12 cellular contexts compared by ENCODE assay signal in the genomic region with DNA sequence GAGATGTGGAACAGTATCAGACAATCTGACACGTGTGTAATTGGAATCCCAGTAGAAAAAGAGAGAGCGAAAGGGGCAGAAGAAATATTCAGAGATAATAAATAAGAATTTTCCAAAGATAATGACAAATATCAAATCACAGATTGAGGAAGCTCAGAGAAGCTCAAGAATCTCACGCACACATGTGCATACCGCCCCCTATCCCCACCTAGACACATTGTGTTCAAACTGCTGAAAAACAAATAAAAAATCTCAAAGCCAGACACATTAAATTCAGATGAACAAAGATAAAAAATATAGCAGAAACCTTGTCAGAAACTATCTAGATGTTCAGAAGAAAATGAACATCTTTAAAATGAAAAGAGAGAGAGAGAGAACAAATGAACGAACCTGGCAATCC. TPM values are rescaled to one million over a fixed set of nuclear protein-coding genes. Genes with fewer than 3 reads are reported as not detected.
DNase-seq lines count a peak whose midpoint lies in the region; ATAC-seq and TF ChIP-seq lines count a peak whose summit lies in the region.
"Had no signal": no experiment of that assay in that cellular context is flagged by ENCODE, and none has a peak within 500 bp of the region (broad histone marks: within the 10 kb centered on the region; RNA-seq: fewer than 3 reads in every experiment).

No MANE protein-coding gene starts in this region.

- no peaks in the 10 kb centered on the region for H3K79me2 ChIP-seq in MM.1S (ENCODE audit: low read length)

- no peaks in the 10 kb centered on the region for H3F3A ChIP-seq in MM.1S (ENCODE audit: insufficient read depth, low read length)

- no peak overlapping the region for H3K4ac ChIP-seq in mesenchymal stem cell (ENCODE audit: low read depth in 1 of 2, low read length in 2 of 2)

- H2BK12ac ChIP-seq in mesenchymal stem cell (ENCODE audit: low read length in 2 of 2) = no peak overlapping the region

- H3K9ac ChIP-seq in MM.1S (ENCODE audit: low read length) (no peak overlapping the region), mesenchymal stem cell (ENCODE audit: low read length) (no peak overlapping the region)

- H3K79me1 ChIP-seq in mesenchymal stem cell (replicated peaks; ENCODE audit: low read length, poor library complexity, severe bottlenecking) = no peaks in the 10 kb centered on the region

- TF ChIP-seq CTCF in cardiac muscle cell (IDR thresholded peaks at IDR 0.05; ENCODE audit: low read depth, low read length) = peak; percentile 40
- peak; percentile 49 for TF ChIP-seq CTCF in MM.1S (IDR thresholded peaks at IDR 0.05; ENCODE audit: low read length)
- peak; percentile 63 for TF ChIP-seq CTCF in choroid plexus epithelial cell (conservative IDR thresholded peaks at IDR 0.05; ENCODE audit: low read depth, low read length)

- H2BK5ac ChIP-seq in mesenchymal stem cell (ENCODE audit: low read depth, low read length, poor library complexity, severe bottlenecking) = no peak overlapping the region

- H2AFZ ChIP-seq in MM.1S (ENCODE audit: low read length) (no peak overlapping the region), mesenchymal stem cell (ENCODE audit: low read depth, low read length) (no peak overlapping the region)

- 67% methylated on average over 5 of the region's 5 CpGs for WGBS in right cardiac atrium
- WGBS in mesenchymal stem cell = 41% methylated on average over 3 of the region's 5 CpGs

- H4K8ac ChIP-seq in mesenchymal stem cell (ENCODE audit: low read length) = no peak overlapping the region

- DNase-seq in cardiac muscle cell (ENCODE audit: low read depth in 1 of 2, low spot score in 1 of 2) (no peak), right cardiac atrium (no peak), MM.1S (no peak), choroid plexus epithelial cell (ENCODE audit: low read depth) (peak; percentile 41), mesenchymal stem cell (no peak)
- no peak for DNase-seq in effector CD8-positive, alpha-beta T cell (lab: John Stamatoyannopoulos, UW)
- DNase-seq: activated CD4-positive, alpha-beta memory T cell treated with anti-CD3 and anti-CD28 coated beads, Interleukin-2, amount 10 ng/mL, durations not matched to agents 7 days and 5 days; KG1 had no signal

- H3K4me1 ChIP-seq in cardiac muscle cell (ENCODE audit: low read depth) (peaks cover 4% of the 10 kb centered on the region), right cardiac atrium (ENCODE audit: control insufficient read depth, insufficient read depth, low read length) (no peaks in the 10 kb centered on the region), MM.1S (ENCODE audit: low read length) (no peaks in the 10 kb centered on the region), mesenchymal stem cell (ENCODE audit: control insufficient read depth, insufficient read depth, low read depth, low read length) (no peaks in the 10 kb centered on the region)
- H3K4me1 ChIP-seq: gastroesophageal sphincter had no signal

- ATAC-seq in right cardiac atrium (no peak), GM21515 (IDR thresholded peaks at IDR 0.05; ENCODE audit: unreplicated experiment) (no peak), HG03095 (IDR thresholded peaks at IDR 0.05; ENCODE audit: unreplicated experiment) (no peak)
- ATAC-seq: gastroesophageal sphincter had no signal

- no peak overlapping the region for H2BK120ac ChIP-seq in mesenchymal stem cell (ENCODE audit: low read depth, low read length)

- no peak overlapping the region for H2AK5ac ChIP-seq in mesenchymal stem cell (ENCODE audit: low read length, severe bottlenecking)

- H3K9me2 ChIP-seq in MM.1S (replicated peaks; ENCODE audit: insufficient read depth, low read length) = no peaks in the 10 kb centered on the region

- no peak overlapping the region for H3K18ac ChIP-seq in mesenchymal stem cell (ENCODE audit: low read depth in 1 of 2, low read length in 2 of 2)

- H4K20me1 ChIP-seq in MM.1S (ENCODE audit: insufficient read depth, low read length) = no peaks in the 10 kb centered on the region

- H3K4me3 ChIP-seq in cardiac muscle cell = no peak overlapping the region
- H3K4me3 ChIP-seq in right cardiac atrium (ENCODE audit: low read length) = no peak overlapping the region
- no peak overlapping the region for H3K4me3 ChIP-seq in MM.1S (ENCODE audit: low read length)
- no peak overlapping the region for H3K4me3 ChIP-seq in choroid plexus epithelial cell (ENCODE audit: low read depth, low read length)
- H3K4me3 ChIP-seq in mesenchymal stem cell (ENCODE audit: insufficient read depth in 1 of 2, low read depth in 1 of 2, low read length in 2 of 2) = no peak overlapping the region
- H3K4me3 ChIP-seq: gastroesophageal sphincter had no signal

- H3K36me3 ChIP-seq in cardiac muscle cell (no peaks in the 10 kb centered on the region), MM.1S (replicated peaks; ENCODE audit: insufficient read depth, low read length) (no peaks in the 10 kb centered on the region), mesenchymal stem cell (ENCODE audit: control insufficient read depth in 1 of 2, insufficient read depth in 2 of 2, low read depth in 1 of 2, low read length in 2 of 2) (no peaks in the 10 kb centered on the region)
- H3K36me3 ChIP-seq: gastroesophageal sphincter had no signal

- H3K27me3 ChIP-seq in cardiac muscle cell (no peaks in the 10 kb centered on the region), right cardiac atrium (ENCODE audit: control insufficient read depth, insufficient read depth) (no peaks in the 10 kb centered on the region), MM.1S (replicated peaks; ENCODE audit: insufficient read depth, low read length) (no peaks in the 10 kb centered on the region), mesenchymal stem cell (ENCODE audit: control insufficient read depth in 1 of 2, insufficient read depth in 1 of 2, low read length in 2 of 2) (peaks cover 0 to 6% of the 10 kb centered on the region in 2 experiments)
- H3K27me3 ChIP-seq: gastroesophageal sphincter had no signal

- H3K27ac ChIP-seq in cardiac muscle cell = no peak overlapping the region
- H3K27ac ChIP-seq in right cardiac atrium (ENCODE audit: low read length) = no peak overlapping the region
- no peak overlapping the region for H3K27ac ChIP-seq in MM.1S (ENCODE audit: low read length)
- H3K27ac ChIP-seq in mesenchymal stem cell (ENCODE audit: low read length, poor library complexity, severe bottlenecking) = no peak overlapping the region
- H3K27ac ChIP-seq: gastroesophageal sphincter had no signal

- intact Hi-C loops in right cardiac atrium (cut with DNase I) = no loop called here

- no peak overlapping the region for H3K23ac ChIP-seq in mesenchymal stem cell (ENCODE audit: low read length in 2 of 2)

- H4K91ac ChIP-seq in mesenchymal stem cell (ENCODE audit: low read length) = no peak overlapping the region

- H3K9me3 ChIP-seq in cardiac muscle cell (ENCODE audit: low read depth) = no peaks in the 10 kb centered on the region
- no peaks in the 10 kb centered on the region for H3K9me3 ChIP-seq in right cardiac atrium (ENCODE audit: control insufficient read depth, low read length)
- no peaks in the 10 kb centered on the region for H3K9me3 ChIP-seq in MM.1S (replicated peaks; ENCODE audit: insufficient read depth, low read length)
- no peaks in the 10 kb centered on the region for H3K9me3 ChIP-seq in mesenchymal stem cell (ENCODE audit: control insufficient read depth, low read length)
- H3K9me3 ChIP-seq: gastroesophageal sphincter had no signal

- no peak overlapping the region for H3K14ac ChIP-seq in mesenchymal stem cell (ENCODE audit: low read length in 2 of 2)

- no peak overlapping the region for H2BK15ac ChIP-seq in mesenchymal stem cell (ENCODE audit: low read depth, poor library complexity, severe bottlenecking)

- no peak overlapping the region for H3K4me2 ChIP-seq in MM.1S (ENCODE audit: low read depth, low read length)
- no peak overlapping the region for H3K4me2 ChIP-seq in mesenchymal stem cell (ENCODE audit: low read length, poor library complexity, severe bottlenecking)

RNA-seq across cellular contexts. Expression of gene SFR1, which starts 17.2 kb away (rescaled TPM):
- total RNA-seq in cardiac muscle cell = 5.5 and 8.7 TPM in 2 replicates
- polyA plus RNA-seq in cardiac muscle cell = 10.0 and 10.7 TPM in 2 replicates
- 1 to 10 TPM; 7.0 to 8.4 (median 7.3) TPM for total RNA-seq in right cardiac atrium
- 7.1 TPM for polyA plus RNA-seq in right cardiac atrium
- 4.2 TPM for polyA plus RNA-seq in mesenchymal stem cell (2013, experiment 1 of 2)
- polyA plus RNA-seq in mesenchymal stem cell (2013, experiment 2 of 2) = 4.8 TPM

RNA-seq across cellular contexts. Expression of gene COL17A1, which starts 53.5 kb away (rescaled TPM):
- total RNA-seq in cardiac muscle cell (not detected in 2 replicates), right cardiac atrium (under 1 TPM in 3 of 4 donors, not detected in 1; 0.12 to 0.43 (median 0.14) TPM)
- polyA plus RNA-seq in cardiac muscle cell (0.18 TPM in 1 of 2 replicates, not detected in the other), right cardiac atrium (0.07 TPM)
- polyA plus RNA-seq in mesenchymal stem cell (2013, experiment 1 of 2) = 0.01 TPM
- not detected for polyA plus RNA-seq in mesenchymal stem cell (2013, experiment 2 of 2)
- total RNA-seq: activated CD4-positive, alpha-beta memory T cell treated with anti-CD3 and anti-CD28 coated beads, Interleukin-2, amount 10 ng/mL, durations not matched to agents 7 days and 5 days; mononuclear cell had no signal
